Comparison of ENCODE assay signal across 8 cellular contexts in genomic region chr5:173055983-173056782, GRCh38. TPM values are rescaled to one million over a fixed set of nuclear protein-coding genes. Genes with fewer than 3 reads are reported as not detected.
A peak's percentile ranks its signal among the peaks of the same experiment; 100 is the strongest.
DNase-seq lines count a peak whose midpoint lies in the region; ATAC-seq, FAIRE-seq and TF ChIP-seq lines count a peak whose summit lies in the region.

TSS of gene CREBRF (plus strand) at chr5:173056352. CDS start at chr5:173080776, 24,424 bp downstream.

- TF ChIP-seq RAD21 in IMR-90 (IDR thresholded peaks at IDR 0.05; ENCODE audit: low read length), result no peak

- peak within 1 kb of the TSS; percentile 72 for H3K18ac ChIP-seq in IMR-90 (ENCODE audit: low read depth, low read length)

- ATAC-seq in GM21529 (IDR thresholded peaks at IDR 0.05; ENCODE audit: unreplicated experiment) (peak; percentile 64), IMR-90 (ENCODE audit: low read depth) (peak; percentile 70)

- H3K79me1 ChIP-seq in IMR-90 (ENCODE audit: low read depth in 1 of 2, low read length in 2 of 2), result peaks cover 3 to 17% of the 10 kb centered on the region in 2 experiments; a peak in 3 of 4 replicates

- peak within 1 kb of the TSS; percentile 97 for H2BK5ac ChIP-seq in IMR-90 (ENCODE audit: low read depth, low read length, poor library complexity, severe bottlenecking)

- H2AK9ac ChIP-seq in IMR-90 (replicated peaks; ENCODE audit: low read depth, low read length, poor library complexity), result peak within 1 kb of the TSS; percentile 95

- H2BK15ac ChIP-seq in IMR-90 (ENCODE audit: low read depth, low read length), result peak within 1 kb of the TSS; percentile 71; the same call in 2 of the 3 replicates

- H3K36me3 ChIP-seq in IMR-90 (ENCODE audit: control insufficient read depth, insufficient read depth, low read length) (peaks cover 4% of the 10 kb centered on the region; the same call in 1 of the 2 replicates), OCI-LY7 (ENCODE audit: insufficient read depth, low read length) (no peaks in the 10 kb centered on the region), endothelial cell of umbilical vein (ENCODE audit: control insufficient read depth in 2 of 2, extremely low read depth in 1 of 2, insufficient read depth in 2 of 2, low read length in 2 of 2) (no peaks in the 10 kb centered on the region)

- H2AFZ ChIP-seq in IMR-90 (replicated peaks; ENCODE audit: low read length, poor library complexity) (peak within 1 kb of the TSS; percentile 96), OCI-LY7 (ENCODE audit: low read length) (peak within 1 kb of the TSS; percentile 98), endothelial cell of umbilical vein (ENCODE audit: low read depth, low read length) (peak within 1 kb of the TSS; percentile 88)

- intact Hi-C loops in IMR-90 (cut with micrococcal nuclease), result loop anchor here (2.0 to 5.0 kb wide), 2 partner anchors 49 to 344 kb away; no protein-coding TSS in a partner anchor
- intact Hi-C loops in OCI-LY7 (cut with micrococcal nuclease; ENCODE audit: unreplicated experiment), result loop anchor here (1.0 to 5.0 kb wide), 4 partner anchors 20 to 284 kb away; partner anchors contain the start of genes DUSP1 and ERGIC1
- intact Hi-C loops in endothelial cell of umbilical vein (cut with micrococcal nuclease), result loop anchor here (1.0 to 5.0 kb wide), 7 partner anchors 27 to 861 kb away; partner anchors contain the start of gene RPL26L1

- dilution Hi-C loops in IMR-90 (cut with HindIII; ENCODE audit: low sequenced_read_pairs, unreplicated experiment) (no loop called here), endothelial cell of umbilical vein (cut with MboI; ENCODE audit: extremely low pct_ligation_motif_present, low sequenced_read_pairs) (no loop called here)

- H2AK5ac ChIP-seq in IMR-90 (ENCODE audit: low read depth, low read length), result peak within 1 kb of the TSS; percentile 60

- in situ Hi-C loops in IMR-90 (cut with MboI; ENCODE audit: low sequenced_read_pairs), result no loop called here

- peak within 1 kb of the TSS; percentile 53 for H2BK20ac ChIP-seq in IMR-90 (ENCODE audit: low read depth, low read length)

- peak within 1 kb of the TSS; percentile 99 for H4K5ac ChIP-seq in IMR-90 (ENCODE audit: low read depth, low read length)

- H4K91ac ChIP-seq in IMR-90 (ENCODE audit: insufficient read depth, low read depth, low read length), result peak within 1 kb of the TSS; percentile 76

- peak within 1 kb of the TSS; percentile 86 for H3K14ac ChIP-seq in IMR-90 (replicated peaks; ENCODE audit: low read depth, low read length)

- TF ChIP-seq POLR2A in IMR-90 (IDR thresholded peaks at IDR 0.05; ENCODE audit: low read depth, low read length) (peak; percentile 55), endothelial cell of umbilical vein (IDR thresholded peaks at IDR 0.05; ENCODE audit: low read depth, low read length) (peak; percentile 66)

- peak within 1 kb of the TSS; percentile 78 for H3K23ac ChIP-seq in IMR-90 (ENCODE audit: low read depth, low read length)

- H4K8ac ChIP-seq in IMR-90 (ENCODE audit: low read depth in 2 of 2, low read length in 2 of 2), result peak within 1 kb of the TSS; percentile 60 to 98

- H4K20me1 ChIP-seq in IMR-90 (ENCODE audit: insufficient read depth, low read length), result no peaks in the 10 kb centered on the region
- H4K20me1 ChIP-seq in OCI-LY7 (ENCODE audit: insufficient read depth, low read length), result no peaks in the 10 kb centered on the region
- no peaks in the 10 kb centered on the region for H4K20me1 ChIP-seq in endothelial cell of umbilical vein (replicated peaks; ENCODE audit: control insufficient read depth, extremely low read depth, insufficient read depth, low read length)

- peak within 1 kb of the TSS; percentile 88 for H3K4ac ChIP-seq in IMR-90 (ENCODE audit: low read depth, low read length)

- H3K27me3 ChIP-seq in IMR-90 (ENCODE audit: control insufficient read depth, insufficient read depth, low read length) (no peaks in the 10 kb centered on the region), endothelial cell of umbilical vein (ENCODE audit: control insufficient read depth in 2 of 2, insufficient read depth in 2 of 2, low read length in 2 of 2) (no peaks in the 10 kb centered on the region)

- H3K79me2 ChIP-seq in OCI-LY7 (ENCODE audit: insufficient read depth, low read depth, low read length) (peaks cover 14% of the 10 kb centered on the region; the same call in 1 of the 2 replicates), endothelial cell of umbilical vein (ENCODE audit: control insufficient read depth, insufficient read depth, low read length) (no peaks in the 10 kb centered on the region)

- peak within 1 kb of the TSS; percentile 65 for H2BK120ac ChIP-seq in IMR-90 (ENCODE audit: low read depth, low read length)

- CTCF ChIA-PET in IMR-90 (lab: Yijun Ruan, JAX) (interaction anchor here (1.0 kb wide), 1 partner anchor 13 kb away, joined by 3 read pairs; no protein-coding TSS in a partner anchor), OCI-LY7 (lab: Charles Lee; ENCODE audit: unreplicated experiment) (interaction anchor here (0.6 kb wide), 1 partner anchor 59 kb away, joined by 7 read pairs; no protein-coding TSS in a partner anchor), endothelial cell of umbilical vein (lab: Charles Lee) (interaction anchor here (1.1 to 2.1 kb wide), 8 partner anchors 21 to 349 kb away, joined by 3 to 27 read pairs (median 7); partner anchors contain the start of genes ATP6V0E1 and BNIP1)

- H3K27ac ChIP-seq in IMR-90 (ENCODE audit: insufficient read depth, low read length) (peak within 1 kb of the TSS; percentile 90), OCI-LY7 (ENCODE audit: low read depth, low read length, poor library complexity, severe bottlenecking) (peak within 1 kb of the TSS; percentile 83), endothelial cell of umbilical vein (ENCODE audit: insufficient read depth, low read depth, low read length) (peak within 1 kb of the TSS; percentile 86)

- TF ChIP-seq CTCF in IMR-90 (conservative IDR thresholded peaks at IDR 0.05; ENCODE audit: low read depth, low read length), result no peak
- TF ChIP-seq CTCF in OCI-LY7 (conservative IDR thresholded peaks at IDR 0.05; ENCODE audit: low read length), result no peak
- no peak for TF ChIP-seq CTCF in endothelial cell of umbilical vein (IDR thresholded peaks at IDR 0.05; ENCODE audit: extremely low read depth in 1 of 2, insufficient read depth in 1 of 2, low read depth in 1 of 2, low read length in 2 of 2)

- POLR2A ChIA-PET in IMR-90 (lab: Charles Lee; ENCODE audit: unreplicated experiment), result interaction anchor here (0.6 kb wide), 1 partner anchor 133 kb away, joined by 7 read pairs; no protein-coding TSS in a partner anchor
- POLR2A ChIA-PET in OCI-LY7 (lab: Charles Lee), result interaction anchor here (0.6 to 2.0 kb wide), 7 partner anchors 9 to 72 kb away, joined by 3 to 19 read pairs (median 7); partner anchors contain the start of gene ATP6V0E1
- POLR2A ChIA-PET in endothelial cell of umbilical vein (lab: Charles Lee), result interaction anchor here (1.5 kb wide), 1 partner anchor 72 kb away, joined by 4 read pairs; the partner anchor contains the start of gene ATP6V0E1

- peak; percentile 93 for FAIRE-seq in endothelial cell of umbilical vein (lab: Jason Lieb, UNC)

- peak; percentile 89 for DNase-seq in DMS114 treated with DMSO at 0.1 percent for 48 hours (lab: John Stamatoyannopoulos, UW; ENCODE audit: unreplicated experiment)
- DNase-seq in IMR-90, result peak; percentile 94
- DNase-seq in OCI-LY7 (ENCODE audit: low spot score), result peak; percentile 97
- DNase-seq in activated T-cell treated with anti-CD3 and anti-CD28 coated beads for 1 hour (ENCODE audit: low read depth), result peak; percentile 97
- DNase-seq in endothelial cell of umbilical vein (ENCODE audit: low read depth, low spot score), result peak; percentile 99
- DNase-seq in middle frontal gyrus (ENCODE audit: extremely low spot score, low spot score), result peak; percentile 93
- DNase-seq in stimulated activated CD8-positive, alpha-beta memory T cell treated with anti-CD3 and anti-CD28 coated beads, Interleukin-2, amount 100 ng/mL, for 1 hour (ENCODE audit: low read depth in 2 of 2), result peak; percentile 96 to 97

- H3K9ac ChIP-seq in IMR-90 (ENCODE audit: low read depth, low read length) (peak within 1 kb of the TSS; percentile 99), endothelial cell of umbilical vein (replicated peaks; ENCODE audit: extremely low read depth, insufficient read depth, low read length) (peak within 1 kb of the TSS; percentile 91)

- BruUV-seq in IMR-90 (replicated peaks; lab: Mats Ljungman, UMichigan), result no TSS peak
- no TSS peak for BruUV-seq in OCI-LY7 (replicated peaks; lab: Mats Ljungman, UMichigan)
- BruUV-seq in endothelial cell of umbilical vein (replicated peaks; lab: Mats Ljungman, UMichigan), result no TSS peak

- no peaks in the 10 kb centered on the region for H3K9me2 ChIP-seq in OCI-LY7 (ENCODE audit: insufficient read depth, low read length)

- peak within 1 kb of the TSS; percentile 97 for H3K4me3 ChIP-seq in IMR-90 (ENCODE audit: insufficient read depth, low read depth, low read length)
- peak within 1 kb of the TSS; percentile 89 for H3K4me3 ChIP-seq in OCI-LY7 (ENCODE audit: low read depth, low read length, poor library complexity, severe bottlenecking)
- H3K4me3 ChIP-seq in endothelial cell of umbilical vein (replicated peaks in 1 of 3; ENCODE audit: insufficient read depth in 1 of 3, low read depth in 1 of 3, low read length in 3 of 3), result peak within 1 kb of the TSS; percentile 83 to 89 (median 86)

- H3K9me1 ChIP-seq in IMR-90 (ENCODE audit: insufficient read depth, low read length) (0 out of 2 replicates have a peak, but pooled peaks cover 5% of the 10 kb centered on the region), endothelial cell of umbilical vein (replicated peaks; ENCODE audit: control insufficient read depth, extremely low read depth, insufficient read depth, low read length) (no peaks in the 10 kb centered on the region)

- H3K56ac ChIP-seq in IMR-90 (ENCODE audit: extremely low read depth, insufficient read depth, low read length), result peak within 1 kb of the TSS; percentile 95

- H3K9me3 ChIP-seq in IMR-90 (ENCODE audit: control insufficient read depth, insufficient read depth, low read length) (no peaks in the 10 kb centered on the region), OCI-LY7 (ENCODE audit: low read length) (no peaks in the 10 kb centered on the region), endothelial cell of umbilical vein (replicated peaks; ENCODE audit: control insufficient read depth, insufficient read depth, low read length) (no peaks in the 10 kb centered on the region)

- H3K4me1 ChIP-seq in IMR-90 (ENCODE audit: control insufficient read depth, insufficient read depth, low read length) (peaks cover 8% of the 10 kb centered on the region), OCI-LY7 (ENCODE audit: insufficient read depth, low read length, poor library complexity, severe bottlenecking) (peaks cover 48% of the 10 kb centered on the region), endothelial cell of umbilical vein (ENCODE audit: control insufficient read depth, extremely low read depth, insufficient read depth, low read length) (peaks cover 23% of the 10 kb centered on the region)

- H3K4me2 ChIP-seq in IMR-90 (ENCODE audit: low read depth, low read length) (peak within 1 kb of the TSS; percentile 96), OCI-LY7 (ENCODE audit: low read length) (peak within 1 kb of the TSS; percentile 91), endothelial cell of umbilical vein (ENCODE audit: insufficient read depth, low read length) (peak within 1 kb of the TSS; percentile 87)

- WGBS in IMR-90 (ENCODE audit: extremely low coverage in 2 of 2, insufficient read length in 1 of 2), 2 experiments, result 0% methylated on average over 36 of the region's 74 CpGs; no CpG with 5 or more reads in 1 of the 2 experiments

RNA-seq across cellular contexts. Expression of gene CREBRF, which starts in this region (rescaled TPM):
- total RNA-seq in IMR-90 (2012; rRNA removed) (11.1 and 16.1 TPM in 2 replicates), OCI-LY7 (2022) (12.1 and 14.5 TPM in 2 replicates), endothelial cell of umbilical vein (8.8 and 9.4 TPM in 2 replicates)
- polyA plus RNA-seq in IMR-90 (2012; rRNA removed) (3.0 and 3.2 TPM in 2 replicates), endothelial cell of umbilical vein (1.7 and 2.7 TPM in 2 replicates)
- polyA plus RNA-seq in IMR-90 (2012; cell fraction: cytosol; rRNA removed), result 0.56 and 0.80 TPM in 2 replicates
- 1.5 and 18.2 TPM in 2 replicates for polyA plus RNA-seq in IMR-90 (2012; cell fraction: nucleus; rRNA removed; ENCODE audit: low replicate concordance)
- total RNA-seq in OCI-LY7 (2014; rRNA removed; shearing (Covaris generic)), result 12.5 and 17.4 TPM in 2 replicates
- polyA plus RNA-seq in endothelial cell of umbilical vein (2011; cell fraction: cytosol; rRNA removed), result 2.6 and 3.5 TPM in 2 replicates
- polyA plus RNA-seq in endothelial cell of umbilical vein (2011; cell fraction: nucleus; rRNA removed), result 19.1 and 20.5 TPM in 2 replicates
- 3.1 and 3.2 TPM in 2 replicates for polyA plus RNA-seq in endothelial cell of umbilical vein (2012)
- polyA minus RNA-seq in endothelial cell of umbilical vein, result 19.8 and 24.7 TPM in 2 replicates
- polyA minus RNA-seq in endothelial cell of umbilical vein (2011; cell fraction: cytosol; rRNA and poly(A)+ RNA removed), result 3.6 TPM
- 28.2 and 28.6 TPM in 2 replicates for polyA minus RNA-seq in endothelial cell of umbilical vein (2011; cell fraction: nucleus; rRNA and poly(A)+ RNA removed)

Comparison
In these comparisons a context has a peak if more than half of its experiments do, and no peak if none do; other contexts are left out.
1. Peak in every context shown above with its lines: DNase-seq, ATAC-seq, H3K4me3 ChIP-seq and H3K27ac ChIP-seq.